Comparison of ENCODE assay signal across 17 cellular contexts in the genomic region with DNA sequence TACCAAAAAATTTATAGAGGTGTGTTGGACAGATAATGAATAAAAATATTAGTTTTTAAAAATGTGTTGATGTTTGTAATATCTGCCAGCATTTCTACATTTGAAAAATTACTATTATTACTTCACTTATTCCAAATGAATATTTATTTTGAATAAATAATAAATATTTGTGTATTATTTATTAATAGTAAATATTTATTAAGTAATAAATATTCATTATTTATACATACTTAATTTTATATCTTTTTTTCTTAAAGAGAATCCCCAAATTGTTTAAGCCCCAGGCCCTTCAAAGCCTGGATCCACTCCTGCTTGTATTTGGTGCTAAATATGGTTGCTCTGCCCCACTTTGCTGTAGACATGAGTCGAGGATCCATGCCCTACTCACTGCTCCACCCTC.
"Had no signal": no experiment of that assay in that cellular context is flagged by ENCODE, and none has a peak within 500 bp of the region (broad histone marks: within the 10 kb centered on the region; RNA-seq: fewer than 3 reads in every experiment).

No MANE protein-coding gene starts in this region.

- H3K9me3 ChIP-seq: mucosa of descending colon, neutrophil had no signal

- H3K4me3 ChIP-seq: heart right ventricle, mucosa of descending colon had no signal

- FAIRE-seq: islet of Langerhans, urothelium cell line had no signal

- ATAC-seq: effector memory CD8-positive, alpha-beta T cell; heart right ventricle; left lobe of liver; mucosa of descending colon; naive thymus-derived CD8-positive, alpha-beta T cell; sciatic nerve had no signal

- H3K36me3 ChIP-seq: heart right ventricle, neutrophil had no signal

- DNase-seq: effector memory CD8-positive, alpha-beta T cell; erythroblast; foreskin melanocyte; heart right ventricle; hypothalamus; mammary epithelial cell; mucosa of descending colon; naive thymus-derived CD8-positive, alpha-beta T cell; posterior cingulate gyrus; stimulated activated CD4-positive, alpha-beta T cell treated with anti-CD3 and anti-CD28 coated beads, Interleukin-2, amount 100 ng/mL, for 24 hours; stimulated activated CD4-positive, alpha-beta T cell treated with anti-CD3 and anti-CD28 coated beads, Interleukin-4, amount 100 ng/mL, for 4 hours; stimulated activated naive CD4-positive, alpha-beta T cell treated with Interleukin-2 at 50 U/mL for 16 hours had no signal

- H3K27ac ChIP-seq: heart right ventricle, neutrophil had no signal

- H3K27me3 ChIP-seq: heart right ventricle, neutrophil had no signal
